ENCODE assay signal across 1 cellular context in genomic region chr10:104334561-104334960, GRCh38.
TF ChIP-seq lines count a peak whose summit lies in the region.

No MANE protein-coding gene starts in this region.

TF ChIP-seq in K562, 482 proteins besides CTCF, POLR2A, EP300 and RAD21:
- no peak for TF ChIP-seq HNRNPK (IDR thresholded peaks at IDR 0.05; ENCODE audit: low read depth, low read length, poor library complexity, severe bottlenecking)
- TF ChIP-seq, protein P1, sequence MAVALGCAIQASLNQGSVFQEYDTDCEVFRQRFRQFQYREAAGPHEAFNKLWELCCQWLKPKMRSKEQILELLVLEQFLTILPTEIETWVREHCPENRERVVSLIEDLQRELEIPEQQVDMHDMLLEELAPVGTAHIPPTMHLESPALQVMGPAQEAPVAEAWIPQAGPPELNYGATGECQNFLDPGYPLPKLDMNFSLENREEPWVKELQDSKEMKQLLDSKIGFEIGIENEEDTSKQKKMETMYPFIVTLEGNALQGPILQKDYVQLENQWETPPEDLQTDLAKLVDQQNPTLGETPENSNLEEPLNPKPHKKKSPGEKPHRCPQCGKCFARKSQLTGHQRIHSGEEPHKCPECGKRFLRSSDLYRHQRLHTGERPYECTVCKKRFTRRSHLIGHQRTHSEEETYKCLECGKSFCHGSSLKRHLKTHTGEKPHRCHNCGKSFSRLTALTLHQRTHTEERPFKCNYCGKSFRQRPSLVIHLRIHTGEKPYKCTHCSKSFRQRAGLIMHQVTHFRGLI (CRISPR knock-in tag; IDR thresholded peaks at IDR 0.05) = no peak
- TF ChIP-seq BCOR (IDR thresholded peaks at IDR 0.05) = no peak
- no peak for TF ChIP-seq ZKSCAN3 (CRISPR knock-in tag; IDR thresholded peaks at IDR 0.05)
- TF ChIP-seq MXD1 (CRISPR knock-in tag; IDR thresholded peaks at IDR 0.05; ENCODE audit: borderline replicate concordance, poor library complexity, severe bottlenecking) = no peak
- TF ChIP-seq XRCC4 (IDR thresholded peaks at IDR 0.05; ENCODE audit: extremely low read depth, insufficient read depth, insufficient read length) = no peak
- no peak for TF ChIP-seq SMAD1 (IDR thresholded peaks at IDR 0.05; ENCODE audit: low read depth, low read length, partially characterized antibody)
- TF ChIP-seq JUNB (CRISPR knock-in tag; conservative IDR thresholded peaks at IDR 0.05) = no peak
- TF ChIP-seq LARP7 (IDR thresholded peaks at IDR 0.05) = no peak
- no peak for TF ChIP-seq GABPB1 (CRISPR knock-in tag; IDR thresholded peaks at IDR 0.05)
- TF ChIP-seq SMAD4 (CRISPR knock-in tag; conservative IDR thresholded peaks at IDR 0.05) = no peak
